Comparison of ENCODE assay signal across 23 cellular contexts in genomic region chr2:211898697-211899096, GRCh38.
"Had no signal": no experiment of that assay in that cellular context is flagged by ENCODE, and none has a peak within 500 bp of the region (broad histone marks: within the 10 kb centered on the region; RNA-seq: fewer than 3 reads in every experiment).

No MANE protein-coding gene starts in this region.

- H3K27ac ChIP-seq: HL-60, KMS-11, RWPE1, SJSA1, SK-N-MC had no signal

- H3K27me3 ChIP-seq: SJSA1 had no signal

- H3K4me1 ChIP-seq: SJSA1 had no signal

- ATAC-seq: K562, Panc1, PC-3 had no signal

- H3K9ac ChIP-seq: KMS-11 had no signal

- H3K4me3 ChIP-seq: K562, SJSA1, SK-N-MC had no signal

- H3K9me3 ChIP-seq: SJSA1 had no signal

- H3K36me3 ChIP-seq: SJSA1 had no signal

- DNase-seq: Kasumi-1, MM.1S, NCI-H1092 treated with DMSO at 0.1 percent for 48 hours, NCI-H1436, NCI-H187, NCI-H2029, NCI-H2081 treated with DMSO at 0.1 percent for 48 hours, NCI-H2171, NCI-H226, NCI-H446, NCI-H510A, NCI-H524 treated with DMSO at 0.1 percent for 48 hours, NCI-H69, NCI-H774, PC-3, SIG-M5 had no signal
